3 cellular contexts compared by ENCODE assay signal in the genomic region with DNA sequence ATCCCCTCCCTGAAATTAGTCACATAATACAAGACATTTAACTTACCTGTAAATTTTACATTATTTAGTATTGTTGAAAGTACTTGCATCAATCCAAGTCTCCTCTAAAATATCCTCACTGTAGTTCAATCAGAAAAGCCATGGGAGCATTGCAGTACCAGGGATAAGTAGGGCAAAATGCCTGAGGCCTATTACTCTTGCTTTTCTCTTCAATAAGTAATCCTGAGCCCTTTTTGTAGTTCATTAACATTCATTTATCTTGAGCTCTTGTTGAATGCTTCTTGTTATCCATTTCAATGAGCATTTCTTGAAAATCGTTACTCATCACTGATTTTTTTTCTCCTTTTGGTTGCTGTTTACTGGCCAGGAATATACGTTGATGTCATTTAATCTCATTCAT.
"Had no signal": no experiment of that assay in that cellular context is flagged by ENCODE, and none has a peak within 500 bp of the region (broad histone marks: within the 10 kb centered on the region; RNA-seq: fewer than 3 reads in every experiment).

No MANE protein-coding gene starts in this region.

- DNase-seq: GDM1, GF-D8 had no signal

- H3K4me3 ChIP-seq: GM12878 had no signal

- ATAC-seq: GM12878 had no signal
